ENCODE assay signal across 10 cellular contexts in the genomic region with DNA sequence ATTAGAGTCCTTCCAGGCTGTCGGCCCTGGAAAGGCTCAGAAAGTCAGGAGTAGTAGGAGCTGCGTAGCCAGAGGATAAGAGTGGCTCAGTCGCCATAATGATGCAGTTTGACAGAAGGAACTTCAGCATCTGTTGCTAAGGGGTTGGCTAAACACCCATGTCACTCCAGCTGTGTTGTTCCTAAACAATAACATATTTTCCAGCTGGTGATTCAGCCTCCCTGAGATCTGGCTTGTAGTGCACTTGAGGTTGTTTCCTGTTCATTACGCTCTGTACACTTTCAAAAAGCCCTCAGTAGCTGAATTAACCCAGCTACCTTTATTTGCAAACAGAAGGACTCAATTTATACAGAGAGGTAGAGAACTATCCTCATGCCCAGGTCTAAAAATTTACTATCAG. TPM values are rescaled to one million over a fixed set of nuclear protein-coding genes. Genes with fewer than 3 reads are reported as not detected.
DNase-seq lines count a peak whose midpoint lies in the region; ATAC-seq and TF ChIP-seq lines count a peak whose summit lies in the region.
"Had no signal": no experiment of that assay in that cellular context is flagged by ENCODE, and none has a peak within 500 bp of the region (broad histone marks: within the 10 kb centered on the region; RNA-seq: fewer than 3 reads in every experiment).

No MANE protein-coding gene starts in this region.

- intact Hi-C loops in posterior vena cava (cut with DNase I): no loop called here

- ATAC-seq in SK-N-SH treated with all-trans-retinoic acid at 6 μM for 48 hours: no peak; the same call in 2 of the 3 replicates
- ATAC-seq in GM19351 (IDR thresholded peaks at IDR 0.05; ENCODE audit: unreplicated experiment): no peak

- in situ Hi-C loops in KBM-7 (cut with MboI; ENCODE audit: low pct_unique_long_range_greater_than_20kb, low sequenced_read_pairs): no loop called here

- DNase-seq in DMS53 (lab: John Stamatoyannopoulos, UW) (peak; percentile 98), NCI-H1694 (lab: John Stamatoyannopoulos, UW) (peak; percentile 77), left kidney (ENCODE audit: low read depth, low spot score) (peak; percentile 39), T-helper 1 cell (no peak), posterior vena cava (ENCODE audit: low spot score) (no peak), KBM-7 (no peak)
- DNase-seq: dorsolateral prefrontal cortex, H9 had no signal

TF ChIP-seq in SK-N-SH treated with all-trans-retinoic acid at 6 μM for 48 hours, 23 proteins besides CTCF, POLR2A, EP300 and RAD21:
- TF ChIP-seq TCF4 (CRISPR knock-in tag; IDR thresholded peaks at IDR 0.05; ENCODE audit: borderline replicate concordance): 0 out of 2 replicates have a peak, but pooled peaks have one; percentile 16
- no peak for TF ChIP-seq RARB (CRISPR knock-in tag; IDR thresholded peaks at IDR 0.05)
- no peak for TF ChIP-seq ZNF8 (CRISPR knock-in tag; IDR thresholded peaks at IDR 0.05)
- TF ChIP-seq, protein P1, sequence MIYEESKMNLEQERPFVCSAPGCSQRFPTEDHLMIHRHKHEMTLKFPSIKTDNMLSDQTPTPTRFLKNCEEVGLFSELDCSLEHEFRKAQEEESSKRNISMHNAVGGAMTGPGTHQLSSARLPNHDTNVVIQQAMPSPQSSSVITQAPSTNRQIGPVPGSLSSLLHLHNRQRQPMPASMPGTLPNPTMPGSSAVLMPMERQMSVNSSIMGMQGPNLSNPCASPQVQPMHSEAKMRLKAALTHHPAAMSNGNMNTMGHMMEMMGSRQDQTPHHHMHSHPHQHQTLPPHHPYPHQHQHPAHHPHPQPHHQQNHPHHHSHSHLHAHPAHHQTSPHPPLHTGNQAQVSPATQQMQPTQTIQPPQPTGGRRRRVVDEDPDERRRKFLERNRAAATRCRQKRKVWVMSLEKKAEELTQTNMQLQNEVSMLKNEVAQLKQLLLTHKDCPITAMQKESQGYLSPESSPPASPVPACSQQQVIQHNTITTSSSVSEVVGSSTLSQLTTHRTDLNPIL (CRISPR knock-in tag; IDR thresholded peaks at IDR 0.05; ENCODE audit: low read depth): no peak
- TF ChIP-seq CSDC2 (CRISPR knock-in tag; IDR thresholded peaks at IDR 0.05): no peak
TF ChIP-seq in SK-N-SH treated with all-trans-retinoic acid at 6 μM for 48 hours: peak in this region for 1.

RNA-seq across cellular contexts. Expression of gene EPAS1, which starts 39.7 kb away (rescaled TPM):
- 100 to 1,000 TPM; 374 to 478 TPM for total RNA-seq in posterior vena cava

Comparison
In these comparisons a context has a peak if more than half of its experiments do, and no peak if none do; other contexts are left out.
1. DNase-seq: peak in DMS53 (single experiment), NCI-H1694 (single experiment) and left kidney (single experiment); none in T-helper 1 cell (0 of 5), posterior vena cava (single experiment) and KBM-7 (single experiment).